ENCODE assay signal across 10 cellular contexts in genomic region chrX:52345402-52345801, GRCh38. TPM values are rescaled to one million over a fixed set of nuclear protein-coding genes. Genes with fewer than 3 reads are reported as not detected.
DNase-seq lines count a peak whose midpoint lies in the region; TF ChIP-seq lines count a peak whose summit lies in the region.
"Not testable (repeated sequence)": the region's sequence is repeated elsewhere in the genome, so short reads cannot be mapped to it uniquely, and the experiment has no call there.
"Had no signal": no experiment of that assay in that cellular context is flagged by ENCODE, and none has a peak within 500 bp of the region (broad histone marks: within the 10 kb centered on the region; RNA-seq: fewer than 3 reads in every experiment).

No MANE protein-coding gene starts in this region.

- not testable (repeated sequence) for H3K9me3 Mint-ChIP-seq in activated naive CD4-positive, alpha-beta T cell treated with anti-CD3 and anti-CD28 coated beads, Interleukin-2, amount 10 ng/mL, durations not matched to agents 7 days and 5 days

- not testable (repeated sequence) for H3K27ac Mint-ChIP-seq in activated naive CD4-positive, alpha-beta T cell treated with anti-CD3 and anti-CD28 coated beads, Interleukin-2, amount 10 ng/mL, durations not matched to agents 7 days and 5 days

- CTCF ChIA-PET in activated naive CD4-positive, alpha-beta T cell treated with anti-CD3 and anti-CD28 coated beads, Interleukin-2, amount 10 ng/mL, durations not matched to agents 7 days and 5 days (lab: Charles Lee): not testable (repeated sequence)

- not testable (repeated sequence) for H3K4me1 Mint-ChIP-seq in activated naive CD4-positive, alpha-beta T cell treated with anti-CD3 and anti-CD28 coated beads, Interleukin-2, amount 10 ng/mL, durations not matched to agents 7 days and 5 days

- not testable (repeated sequence) for H3K4me3 Mint-ChIP-seq in activated naive CD4-positive, alpha-beta T cell treated with anti-CD3 and anti-CD28 coated beads, Interleukin-2, amount 10 ng/mL, durations not matched to agents 7 days and 5 days

- DNase-seq in DMS53 (lab: John Stamatoyannopoulos, UW) (peak; percentile 18), H4 (ENCODE audit: low spot score) (peak; percentile 33), NAMALWA (ENCODE audit: low spot score) (peak; percentile 55), T-helper 9 cell (peak; percentile 23), foreskin fibroblast (peak in 1 of 2 donors; percentile 59), mucosa of gallbladder (ENCODE audit: low spot score) (peak; percentile 43)
- peak; percentile 64 for DNase-seq in activated naive CD4-positive, alpha-beta T cell treated with anti-CD3 and anti-CD28 coated beads, Interleukin-2, amount 10 ng/mL, durations not matched to agents 7 days and 5 days
- peak; percentile 10 for DNase-seq in stimulated activated naive CD4-positive, alpha-beta T cell treated with Interleukin-2 at 50 U/mL for 16 hours (lab: John Stamatoyannopoulos, UW)

- TF ChIP-seq CTCF in foreskin fibroblast (IDR thresholded peaks at IDR 0.05; ENCODE audit: low read depth, low read length): peak; percentile 49

- not testable (repeated sequence) for H3K4me3 ChIP-seq in foreskin fibroblast (ENCODE audit: low read depth in 1 of 2, low read length in 2 of 2)

- not testable (repeated sequence) for H3K36me3 Mint-ChIP-seq in activated naive CD4-positive, alpha-beta T cell treated with anti-CD3 and anti-CD28 coated beads, Interleukin-2, amount 10 ng/mL, durations not matched to agents 7 days and 5 days

- not testable (repeated sequence) for H3K27me3 Mint-ChIP-seq in activated naive CD4-positive, alpha-beta T cell treated with anti-CD3 and anti-CD28 coated beads, Interleukin-2, amount 10 ng/mL, durations not matched to agents 7 days and 5 days

RNA-seq across cellular contexts. Expression of gene XAGE2, which starts 23.4 kb away (rescaled TPM):
- not detected in 2 replicates for total RNA-seq in H4 (2014; rRNA removed; shearing (Covaris generic))
- not detected for total RNA-seq in mucosa of gallbladder
- total RNA-seq: pulmonary artery endothelial cell; T-helper 2 cell treated with Interferon-gamma antibody and Interleukin-4, amounts not matched to agents 100 ng/mL and 5 ng/mL, for 36 hours had no signal
